In genomic region chr2:178280261-178280852, GRCh38 we compare ENCODE assay signal across 10 cellular contexts.
A peak's percentile ranks its signal among the peaks of the same experiment; 100 is the strongest.
DNase-seq lines count a peak whose midpoint lies in the region; ATAC-seq and TF ChIP-seq lines count a peak whose summit lies in the region.
"Had no signal": no experiment of that assay in that cellular context is flagged by ENCODE, and none has a peak within 500 bp of the region (broad histone marks: within the 10 kb centered on the region; RNA-seq: fewer than 3 reads in every experiment).

No MANE protein-coding gene starts in this region.

- H3K4me3 ChIP-seq in AG09309 (ENCODE audit: control insufficient read depth, low read depth, low read length) (no peak overlapping the region), right cardiac atrium (ENCODE audit: low read length) (no peak overlapping the region)
- H3K4me3 ChIP-seq: skin epidermis had no signal

- no peaks in the 10 kb centered on the region for H3K27me3 ChIP-seq in right cardiac atrium (ENCODE audit: control insufficient read depth, insufficient read depth)

- POLR2A ChIA-PET in GM10248 (lab: Yijun Ruan, JAX) = no interaction called here

- no peaks in the 10 kb centered on the region for H3K4me1 ChIP-seq in right cardiac atrium (ENCODE audit: control insufficient read depth, insufficient read depth, low read length)

- intact Hi-C loops in right cardiac atrium (cut with DNase I) = loop anchor here in 1 of 4 donors (10.0 kb wide), 1 partner anchor 146 kb away; no protein-coding TSS in a partner anchor

- H3K4me1 Mint-ChIP-seq in activated naive CD8-positive, alpha-beta T cell treated with anti-CD3 and anti-CD28 coated beads, Interleukin-2, amount 50 U/mL, for 24 hours = peaks cover 2% of the 10 kb centered on the region

- no peaks in the 10 kb centered on the region for H3K9me3 Mint-ChIP-seq in activated naive CD8-positive, alpha-beta T cell treated with anti-CD3 and anti-CD28 coated beads, Interleukin-2, amount 50 U/mL, for 24 hours
- H3K9me3 Mint-ChIP-seq: T-cell had no signal

- H3K27ac ChIP-seq in right cardiac atrium (ENCODE audit: low read length) = no peak overlapping the region
- H3K27ac ChIP-seq: skin epidermis had no signal

- H3K27ac Mint-ChIP-seq in activated naive CD8-positive, alpha-beta T cell treated with anti-CD3 and anti-CD28 coated beads, Interleukin-2, amount 50 U/mL, for 24 hours = no peak overlapping the region
- H3K27ac Mint-ChIP-seq: T-cell had no signal

- no peak overlapping the region for H3K4me3 Mint-ChIP-seq in activated naive CD8-positive, alpha-beta T cell treated with anti-CD3 and anti-CD28 coated beads, Interleukin-2, amount 50 U/mL, for 24 hours
- H3K4me3 Mint-ChIP-seq: T-cell had no signal

- H3K36me3 Mint-ChIP-seq in activated naive CD8-positive, alpha-beta T cell treated with anti-CD3 and anti-CD28 coated beads, Interleukin-2, amount 50 U/mL, for 24 hours (ENCODE audit: low read depth) = no peaks in the 10 kb centered on the region
- H3K36me3 Mint-ChIP-seq: T-cell had no signal

- CTCF ChIA-PET in GM10248 (lab: Yijun Ruan, JAX) = interaction anchor here (0.7 to 2.5 kb wide), 5 partner anchors 11 to 180 kb away, joined by 3 to 25 read pairs (median 4); partner anchors contain the start of gene RBM45

- ATAC-seq in HG02623 (IDR thresholded peaks at IDR 0.05; ENCODE audit: unreplicated experiment) = peak; percentile 85
- peak; percentile 59 for ATAC-seq in activated naive CD8-positive, alpha-beta T cell treated with anti-CD3 and anti-CD28 coated beads, Interleukin-2, amount 50 U/mL, for 24 hours
- ATAC-seq in right cardiac atrium = peak; percentile 58 to 60

- DNase-seq in AG09309 (ENCODE audit: low read depth) = no peak
- DNase-seq in GM10248 (ENCODE audit: extremely low spot score) = peak; percentile 43
- DNase-seq in NCI-H2171 (lab: John Stamatoyannopoulos, UW) = peak; percentile 16
- peak; percentile 38 for DNase-seq in activated naive CD8-positive, alpha-beta T cell treated with anti-CD3 and anti-CD28 coated beads, Interleukin-2, amount 50 U/mL, for 24 hours
- no peak for DNase-seq in right cardiac atrium
- peak; percentile 41 for DNase-seq in stimulated activated CD8-positive, alpha-beta memory T cell treated with anti-CD3 and anti-CD28 coated beads, Interleukin-4, amount 100 ng/mL, for 48 hours
- DNase-seq in NCI-H1048 (lab: John Stamatoyannopoulos, UW) = no peak

- no peaks in the 10 kb centered on the region for H3K9me3 ChIP-seq in right cardiac atrium (ENCODE audit: control insufficient read depth, low read length)

- peak; percentile 56 for TF ChIP-seq CTCF in AG09309 (IDR thresholded peaks at IDR 0.05; ENCODE audit: control insufficient read depth, insufficient read depth, low read depth, low read length, missing control alignments)
- TF ChIP-seq CTCF in GM10248 (IDR thresholded peaks at IDR 0.05; ENCODE audit: control extremely low read depth, extremely low read depth, low read depth, missing control alignments) = peak; percentile 65

- H3K27me3 Mint-ChIP-seq in activated naive CD8-positive, alpha-beta T cell treated with anti-CD3 and anti-CD28 coated beads, Interleukin-2, amount 50 U/mL, for 24 hours = peaks cover 9% of the 10 kb centered on the region

- 45% methylated on average over 4 of the region's 4 CpGs for WGBS in right cardiac atrium

Comparison
In these comparisons a context has a peak if more than half of its experiments do, and no peak if none do; other contexts are left out.
1. DNase-seq: peak in GM10248 (single experiment), NCI-H2171 (single experiment), activated naive CD8-positive, alpha-beta T cell treated with anti-CD3 and anti-CD28 coated beads, Interleukin-2, amount 50 U/mL, for 24 hours (single experiment) and stimulated activated CD8-positive, alpha-beta memory T cell treated with anti-CD3 and anti-CD28 coated beads, Interleukin-4, amount 100 ng/mL, for 48 hours (single experiment); none in AG09309 (single experiment), right cardiac atrium (0 of 3) and NCI-H1048 (single experiment).
2. Peak in every context shown above with its lines, with median percentiles within 50 percentile points of each other: ATAC-seq.